15 cellular contexts compared by ENCODE assay signal in genomic region chr3:133016838-133017309, GRCh38. TPM values are rescaled to one million over a fixed set of nuclear protein-coding genes. Genes with fewer than 3 reads are reported as not detected.
DNase-seq lines count a peak whose midpoint lies in the region; ATAC-seq, FAIRE-seq and TF ChIP-seq lines count a peak whose summit lies in the region.
"Had no signal": no experiment of that assay in that cellular context is flagged by ENCODE, and none has a peak within 500 bp of the region (broad histone marks: within the 10 kb centered on the region; RNA-seq: fewer than 3 reads in every experiment).

No MANE protein-coding gene starts in this region.

- H3K9ac ChIP-seq in K562 (ENCODE audit: insufficient read depth in 1 of 2, low read depth in 2 of 2, low read length in 2 of 2): no peak overlapping the region

- peak; percentile 41 for DNase-seq in GF-D8 (lab: John Stamatoyannopoulos, UW)
- peak; percentile 23 for DNase-seq in LNCaP clone FGC (ENCODE audit: low read depth)
- DNase-seq in K562 (ENCODE audit: extremely low read depth in 1 of 4, low spot score in 3 of 4): no peak
- DNase-seq in C1 segment of cervical spinal cord (lab: John Stamatoyannopoulos, UW): no peak
- DNase-seq in CD4-positive, alpha-beta T cell: no peak
- no peak for DNase-seq in MG63
- DNase-seq in activated CD4-positive, alpha-beta T cell treated with anti-CD3 and anti-CD28 coated beads for 1 hour: no peak
- DNase-seq: DND-41, HCEC 1CT, IMR-90, KG1 had no signal

- no peaks in the 10 kb centered on the region for H3K4me1 Mint-ChIP-seq in CD4-positive, alpha-beta T cell (ENCODE audit: low read depth)

- no peak overlapping the region for H3K4me2 ChIP-seq in K562 (ENCODE audit: insufficient read depth, low read length)

- H3K4me1 ChIP-seq in K562 (replicated peaks in 1 of 2; ENCODE audit: control insufficient read depth in 2 of 2, insufficient read depth in 2 of 2, low read length in 2 of 2): no peaks in the 10 kb centered on the region; a peak in 1 of 5 replicates

- no peak overlapping the region for H3K4me3 Mint-ChIP-seq in CD4-positive, alpha-beta T cell

- 0% methylated on average over 1 of the region's 1 CpG for WGBS in K562 (ENCODE audit: insufficient coverage, low coverage, missing lambda C conversion rate)

- TF ChIP-seq EP300 in K562 (IDR thresholded peaks at IDR 0.05; ENCODE audit: low read length): no peak

- intact Hi-C loops in K562 (cut with micrococcal nuclease): no loop called here
- intact Hi-C loops in CD4-positive, alpha-beta T cell (cut with DNase I, micrococcal nuclease): no loop called here

- in situ Hi-C loops in K562 (cut with MboI): no loop called here

- no peak for TF ChIP-seq CTCF in LNCaP clone FGC (IDR thresholded peaks at IDR 0.05; ENCODE audit: control insufficient read depth, extremely low read depth, insufficient read depth)
- no peak for TF ChIP-seq CTCF in K562 (IDR thresholded peaks at IDR 0.05 in 2 of 3, conservative IDR thresholded peaks at IDR 0.05 in 1 of 3; ENCODE audit: insufficient read depth in 2 of 3, low read depth in 1 of 3, low read length in 3 of 3)
- no peak for TF ChIP-seq CTCF in CD4-positive, alpha-beta T cell (IDR thresholded peaks at IDR 0.05)

- TF ChIP-seq POLR2A in K562 (conservative IDR thresholded peaks at IDR 0.05): no peak

- H3K9me3 ChIP-seq in K562 (replicated peaks; ENCODE audit: control insufficient read depth, insufficient read depth, low read depth, low read length) (no peaks in the 10 kb centered on the region), MG63 (no peaks in the 10 kb centered on the region)
- no peaks in the 10 kb centered on the region for H3K9me3 ChIP-seq in CD4-positive, alpha-beta T cell (ENCODE audit: control insufficient read depth, low read length)

- H3K27me3 Mint-ChIP-seq in CD4-positive, alpha-beta T cell: peaks cover 15% of the 10 kb centered on the region

- H3K27ac ChIP-seq in K562 (ENCODE audit: extremely low read depth, low read depth, low read length): no peak overlapping the region
- H3K27ac ChIP-seq in CD4-positive, alpha-beta T cell (ENCODE audit: low read depth, low read length): no peak overlapping the region

- peaks cover 9% of the 10 kb centered on the region for H3K9me3 Mint-ChIP-seq in CD4-positive, alpha-beta T cell

- H3K27me3 ChIP-seq in K562 (ENCODE audit: control insufficient read depth in 2 of 2, insufficient read depth in 2 of 2, low read length in 2 of 2) (no peaks in the 10 kb centered on the region), MG63 (peaks cover 5% of the 10 kb centered on the region)
- H3K27me3 ChIP-seq in CD4-positive, alpha-beta T cell (ENCODE audit: control insufficient read depth, insufficient read depth, low read length): no peaks in the 10 kb centered on the region

- H3K4me3 ChIP-seq in LNCaP clone FGC (ENCODE audit: low read depth, low read length): no peak overlapping the region
- H3K4me3 ChIP-seq in K562: no peak overlapping the region
- H3K4me3 ChIP-seq in MG63: no peak overlapping the region

- no peak for TF ChIP-seq RAD21 in K562 (CRISPR knock-in tag; conservative IDR thresholded peaks at IDR 0.05 in 1 of 2, IDR thresholded peaks at IDR 0.05 in 1 of 2)

- H3K9me1 ChIP-seq in K562 (ENCODE audit: control insufficient read depth, insufficient read depth, low read length): no peaks in the 10 kb centered on the region

- POLR2A ChIA-PET in K562 (lab: Yijun Ruan, JAX): interaction anchor here (0.6 kb wide), 1 partner anchor 107 kb away, joined by 3 read pairs; no protein-coding TSS in a partner anchor
- POLR2A ChIA-PET in CD4-positive, alpha-beta T cell (lab: Charles Lee): no interaction called here

- ATAC-seq in SK-N-SH treated with all-trans-retinoic acid at 6 μM for 48 hours (peak; percentile 72), K562 (no peak)
- no peak for ATAC-seq in CD4-positive, alpha-beta T cell (ENCODE audit: poor library complexity)

- H2AFZ ChIP-seq in K562 (ENCODE audit: low read depth, low read length): no peak overlapping the region

- CTCF ChIA-PET in K562 (lab: Yijun Ruan, JAX; ENCODE audit: low intra/inter-chr PET ratio): no interaction called here
- CTCF ChIA-PET in CD4-positive, alpha-beta T cell (lab: Charles Lee): no interaction called here

- H3K79me2 ChIP-seq in K562 (ENCODE audit: control insufficient read depth, insufficient read depth, low read length): no peaks in the 10 kb centered on the region

- H3K27ac Mint-ChIP-seq in CD4-positive, alpha-beta T cell: no peak overlapping the region

- no peak for FAIRE-seq in K562 (lab: Jason Lieb, UNC)
- FAIRE-seq: A204.1 had no signal

- H4K20me1 ChIP-seq in K562 (replicated peaks; ENCODE audit: control insufficient read depth, insufficient read depth, low read length): no peaks in the 10 kb centered on the region

- H3K36me3 ChIP-seq in K562 (ENCODE audit: control insufficient read depth, insufficient read depth, low read length) (no peaks in the 10 kb centered on the region), MG63 (no peaks in the 10 kb centered on the region)

- no TSS peak for BruUV-seq in K562 (replicated peaks; lab: Mats Ljungman, UMichigan)

- no peaks in the 10 kb centered on the region for H3K36me3 Mint-ChIP-seq in CD4-positive, alpha-beta T cell (ENCODE audit: low read depth)

TF ChIP-seq in SK-N-SH treated with all-trans-retinoic acid at 6 μM for 48 hours, 23 proteins besides CTCF, POLR2A, EP300 and RAD21 (continues in another document):
- TF ChIP-seq ISL1 (CRISPR knock-in tag; IDR thresholded peaks at IDR 0.05): peak; percentile 87
- 0 out of 2 replicates have a peak, but pooled peaks have one; percentile 19 for TF ChIP-seq PPARA (CRISPR knock-in tag; IDR thresholded peaks at IDR 0.05; ENCODE audit: borderline replicate concordance)
- peak; percentile 68; the same call in 1 of the 2 replicates for TF ChIP-seq ZNF8 (CRISPR knock-in tag; IDR thresholded peaks at IDR 0.05)
- no peak for TF ChIP-seq ZNF70 (CRISPR knock-in tag; IDR thresholded peaks at IDR 0.05)
- no peak for TF ChIP-seq ZFP3 (CRISPR knock-in tag; IDR thresholded peaks at IDR 0.05)
- peak; percentile 76 for TF ChIP-seq CSRNP3 (CRISPR knock-in tag; IDR thresholded peaks at IDR 0.05)

TF ChIP-seq in K562, 482 proteins besides CTCF, POLR2A, EP300 and RAD21 (continues in another document):
- TF ChIP-seq ARID1B (IDR thresholded peaks at IDR 0.05) (peak; percentile 31; the same call in 1 of the 2 replicates), MAFK (IDR thresholded peaks at IDR 0.05; ENCODE audit: low read length) (no peak), ZNF75A (CRISPR knock-in tag; IDR thresholded peaks at IDR 0.05) (no peak), MEIS2 (IDR thresholded peaks at IDR 0.05; ENCODE audit: partially characterized antibody) (peak; percentile 44), EGR1 (conservative IDR thresholded peaks at IDR 0.05) (no peak), ZNF23 (CRISPR knock-in tag; IDR thresholded peaks at IDR 0.05) (no peak), ZNF644 (tag; IDR thresholded peaks at IDR 0.05; ENCODE audit: low read depth) (no peak), RAD51 (IDR thresholded peaks at IDR 0.05; ENCODE audit: borderline replicate concordance, low read depth) (no peak), NCOR1 (IDR thresholded peaks at IDR 0.05) (peak; percentile 22; the same call in 1 of the 2 replicates), NCOA6 (IDR thresholded peaks at IDR 0.05) (no peak), PTTG1 (tag; IDR thresholded peaks at IDR 0.05; ENCODE audit: low read depth) (no peak), DDX20 (tag; IDR thresholded peaks at IDR 0.05; ENCODE audit: low read depth) (no peak), ATF7 (IDR thresholded peaks at IDR 0.05) (0 out of 2 replicates have a peak, but pooled peaks have one; percentile 14), SMAD4 (CRISPR knock-in tag; conservative IDR thresholded peaks at IDR 0.05) (peak; percentile 44; the same call in 1 of the 2 replicates), NCOA1 (IDR thresholded peaks at IDR 0.05; ENCODE audit: low read depth) (no peak), MYBL2 (IDR thresholded peaks at IDR 0.05; ENCODE audit: low read depth) (no peak), MYBL2 (CRISPR knock-in tag; IDR thresholded peaks at IDR 0.05; ENCODE audit: borderline replicate concordance) (no peak), BRF2 (IDR thresholded peaks at IDR 0.05; ENCODE audit: borderline replicate concordance, insufficient read depth, insufficient read length) (no peak)

RNA-seq across cellular contexts. Expression of gene TMEM108, which starts 21.3 kb away (rescaled TPM):
- 1.2 and 1.9 TPM in 2 replicates for total RNA-seq in K562 (2011; cell fraction: chromatin; rRNA removed; ENCODE audit: low replicate concordance)
- total RNA-seq in K562 (2011; cell fraction: nucleolus; rRNA removed): 0.79 and 1.2 TPM in 2 replicates
- 1.0 and 1.8 TPM in 2 replicates for total RNA-seq in K562 (2011; cell fraction: nucleoplasm; rRNA removed)
- 2.2 and 3.8 TPM in 2 replicates for total RNA-seq in K562 (2014; rRNA removed)
- 4.7 and 4.9 TPM in 2 replicates for total RNA-seq in K562 (2014; rRNA removed; fragmentation: Illumina TruSeq; extraction: Trizol)
- total RNA-seq in K562 (2015; rRNA removed; fragmentation: Illumina TruSeq; extraction: Trizol): 4.4 and 4.8 TPM in 2 replicates
- 9.9 and 11.1 TPM in 2 replicates for total RNA-seq in K562 (2021)
- polyA plus RNA-seq in K562 (2011; rRNA removed): 0.16 and 0.65 TPM in 2 replicates
- polyA plus RNA-seq in K562 (2011; cell fraction: cytosol; rRNA removed): 0.15 and 1.1 TPM in 2 replicates
- 0.06 and 1.7 TPM in 2 replicates for polyA plus RNA-seq in K562 (2011; cell fraction: nucleus; rRNA removed)
- 6.0 and 10.4 TPM in 2 replicates for polyA plus RNA-seq in K562 (2012)
- 10.9 and 13.3 TPM in 2 replicates for polyA plus RNA-seq in K562 (2014; fragmentation: Illumina TruSeq; extraction: Trizol)
- 1 to 10 TPM in 1 of 2 experiments, under 1 TPM in 1; 0.93 to 1.1 TPM for polyA plus RNA-seq in K562 (2014; fragmentation: Nextera tagmentation; extraction: Ambion mirVana)
- 3.4 and 4.3 TPM in 2 replicates for polyA plus RNA-seq in K562 (2014; rRNA removed)
- polyA minus RNA-seq in K562 (2011; rRNA and poly(A)+ RNA removed): 0.42 TPM in 1 of 2 replicates, not detected in the other
- polyA minus RNA-seq in K562 (2011; cell fraction: cytosol; rRNA and poly(A)+ RNA removed): 0.76 TPM in 1 of 2 replicates, not detected in the other
- polyA minus RNA-seq in K562 (2011; cell fraction: nucleus; rRNA and poly(A)+ RNA removed): 0.81 TPM in 1 of 2 replicates, not detected in the other
- total RNA-seq in CD4-positive, alpha-beta T cell: not detected
- 0.79 TPM in 1 of 2 replicates, not detected in the other for total RNA-seq in MG63 (2014; rRNA removed; shearing (Covaris generic); ENCODE audit: low replicate concordance)
- total RNA-seq: HT-29 had no signal
- polyA plus RNA-seq: BJ had no signal

Comparison
In these comparisons a context has a peak if more than half of its experiments do, and no peak if none do; other contexts are left out.
1. DNase-seq: peak in GF-D8 (single experiment) and LNCaP clone FGC (single experiment); none in K562 (0 of 4), C1 segment of cervical spinal cord (0 of 14), CD4-positive, alpha-beta T cell (0 of 10), MG63 (single experiment) and activated CD4-positive, alpha-beta T cell treated with anti-CD3 and anti-CD28 coated beads for 1 hour (single experiment).